In genomic region chr4:124295413-124295812, GRCh38 we compare ENCODE assay signal across 24 cellular contexts.
"Had no signal": no experiment of that assay in that cellular context is flagged by ENCODE, and none has a peak within 500 bp of the region (broad histone marks: within the 10 kb centered on the region; RNA-seq: fewer than 3 reads in every experiment).

No MANE protein-coding gene starts in this region.

- H3K4me1 ChIP-seq: colonic mucosa, esophagus muscularis mucosa, esophagus squamous epithelium, foreskin keratinocyte, gastrocnemius medialis, gastroesophageal sphincter, heart left ventricle, heart right ventricle had no signal

- H3K9me3 ChIP-seq: colonic mucosa, esophagus muscularis mucosa, esophagus squamous epithelium, gastrocnemius medialis, gastroesophageal sphincter, heart left ventricle, heart right ventricle had no signal

- H3K27me3 Mint-ChIP-seq: dendritic cell treated with granulocyte-macrophage colony-stimulating factor and Interleukin-4, amounts not matched to agents 40 ng/mL and 50 ng/mL, for 4 days; effector memory CD8-positive, alpha-beta T cell had no signal

- H3K4me3 ChIP-seq: colonic mucosa, coronary artery, dorsolateral prefrontal cortex, esophagus muscularis mucosa, esophagus squamous epithelium, gastrocnemius medialis, gastroesophageal sphincter, heart left ventricle, heart right ventricle had no signal

- H3K36me3 ChIP-seq: colonic mucosa, esophagus muscularis mucosa, esophagus squamous epithelium, gastrocnemius medialis, gastroesophageal sphincter, heart left ventricle, heart right ventricle had no signal

- ATAC-seq: effector memory CD8-positive, alpha-beta T cell; esophagus mucosa; foreskin keratinocyte; gastrocnemius medialis; gastroesophageal sphincter; heart left ventricle; heart right ventricle had no signal

- H3K27ac ChIP-seq: colonic mucosa, coronary artery, dorsolateral prefrontal cortex, epithelial cell of prostate, esophagus muscularis mucosa, esophagus squamous epithelium, foreskin keratinocyte, gastrocnemius medialis, gastroesophageal sphincter, heart left ventricle, heart right ventricle had no signal

- H3K4me3 Mint-ChIP-seq: dendritic cell treated with granulocyte-macrophage colony-stimulating factor and Interleukin-4, amounts not matched to agents 40 ng/mL and 50 ng/mL, for 4 days; effector memory CD8-positive, alpha-beta T cell; endodermal cell had no signal

- DNase-seq: colonic mucosa; cortex of kidney; dermis blood vessel endothelial cell; dorsolateral prefrontal cortex; effector CD4-positive, alpha-beta T cell; effector CD8-positive, alpha-beta T cell; effector memory CD4-positive, alpha-beta T cell; effector memory CD8-positive, alpha-beta T cell; endodermal cell; erythroblast; esophagus squamous epithelium; foreskin fibroblast; foreskin keratinocyte; gastrocnemius medialis; glutamatergic neuron; head of caudate nucleus; heart left ventricle; heart right ventricle had no signal

- H3K9me3 Mint-ChIP-seq: endodermal cell had no signal

- H3K4me1 Mint-ChIP-seq: endodermal cell had no signal

- H3K27ac Mint-ChIP-seq: dendritic cell treated with granulocyte-macrophage colony-stimulating factor and Interleukin-4, amounts not matched to agents 40 ng/mL and 50 ng/mL, for 4 days; effector memory CD8-positive, alpha-beta T cell; endodermal cell had no signal

- H3K27me3 ChIP-seq: colonic mucosa, esophagus muscularis mucosa, esophagus squamous epithelium, foreskin keratinocyte, gastrocnemius medialis, gastroesophageal sphincter, heart left ventricle, heart right ventricle had no signal
